Comparison of ENCODE assay signal across 30 cellular contexts in genomic region chr6:89932245-89932802, GRCh38. TPM values are rescaled to one million over a fixed set of nuclear protein-coding genes. Genes with fewer than 3 reads are reported as not detected.
"Had no signal": no experiment of that assay in that cellular context is flagged by ENCODE, and none has a peak within 500 bp of the region (broad histone marks: within the 10 kb centered on the region; RNA-seq: fewer than 3 reads in every experiment).

No MANE protein-coding gene starts in this region.

- H3K4me3 Mint-ChIP-seq: activated B cell treated with CpG ODN at 0.5 μM for 24 hours; activated CD4-positive, alpha-beta memory T cell treated with anti-CD3 and anti-CD28 coated beads for 36 hours; activated CD4-positive, alpha-beta T cell treated with anti-CD3 and anti-CD28 coated beads, Interleukin-2, amount 10 ng/mL, durations not matched to agents 7 days and 5 days; central memory CD8-positive, alpha-beta T cell; T-cell had no signal

- H3K4me3 ChIP-seq: ascending aorta, body of pancreas, SK-N-MC had no signal

- H3K9ac ChIP-seq: KMS-11 had no signal

- DNase-seq: activated B cell treated with CpG ODN at 0.5 μM for 24 hours; activated CD4-positive, alpha-beta memory T cell treated with anti-CD3 and anti-CD28 coated beads for 36 hours; activated CD4-positive, alpha-beta T cell treated with anti-CD3 and anti-CD28 coated beads, Interleukin-2, amount 10 ng/mL, durations not matched to agents 7 days and 5 days; amniotic stem cell; body of pancreas; NCI-H1092 treated with DMSO at 0.1 percent for 48 hours; NCI-H1417 treated with DMSO at 0.1 percent for 48 hours; NCI-H1694; NCI-H2029; NCI-H2107; NCI-H2171 treated with DMSO at 0.1 percent for 48 hours; NCI-H226; NCI-H526; NCI-H774; OCI-M1; RPMI8226; T-cell; T-helper 2 cell; T1000 had no signal

- H3K27me3 ChIP-seq: ascending aorta, body of pancreas had no signal

- H3K27ac ChIP-seq: ascending aorta, body of pancreas, KMS-11, SK-N-MC had no signal

- H3K9me3 Mint-ChIP-seq: activated B cell treated with CpG ODN at 0.5 μM for 24 hours; activated CD4-positive, alpha-beta memory T cell treated with anti-CD3 and anti-CD28 coated beads for 36 hours; central memory CD8-positive, alpha-beta T cell; IgD-negative memory B cell; T-cell had no signal

- H3K4me1 ChIP-seq: ascending aorta, body of pancreas had no signal

- H3K27me3 Mint-ChIP-seq: activated B cell treated with CpG ODN at 0.5 μM for 24 hours; activated CD4-positive, alpha-beta memory T cell treated with anti-CD3 and anti-CD28 coated beads for 36 hours; activated CD4-positive, alpha-beta T cell treated with anti-CD3 and anti-CD28 coated beads, Interleukin-2, amount 10 ng/mL, durations not matched to agents 7 days and 5 days; central memory CD8-positive, alpha-beta T cell; IgD-negative memory B cell; T-cell had no signal

- H3K27ac Mint-ChIP-seq: activated B cell treated with CpG ODN at 0.5 μM for 24 hours; activated CD4-positive, alpha-beta T cell treated with anti-CD3 and anti-CD28 coated beads, Interleukin-2, amount 10 ng/mL, durations not matched to agents 7 days and 5 days had no signal

- ATAC-seq: body of pancreas, Panc1, Right ventricle myocardium inferior, T-cell had no signal

- H3K9me3 ChIP-seq: ascending aorta, body of pancreas had no signal

RNA-seq across cellular contexts. Expression of gene GJA10, which starts 38.1 kb away (rescaled TPM):
- total RNA-seq: activated B cell treated with CpG ODN at 0.5 μM for 24 hours; activated CD4-positive, alpha-beta memory T cell treated with anti-CD3 and anti-CD28 coated beads for 36 hours; activated CD4-positive, alpha-beta T cell treated with anti-CD3 and anti-CD28 coated beads, Interleukin-2, amount 10 ng/mL, durations not matched to agents 7 days and 5 days; activated CD8-positive, alpha-beta memory T cell treated with anti-CD3 and anti-CD28 coated beads for 36 hours; ascending aorta; body of pancreas; bronchial epithelial cell; MCF 10A; NCI-H460; Right ventricle myocardium inferior; T-cell had no signal
- polyA plus RNA-seq: IgD-negative memory B cell had no signal
